ENCODE assay signal across 1 cellular context in genomic region chr2:172233947-172234715, GRCh38.
TF ChIP-seq lines count a peak whose summit lies in the region.

No MANE protein-coding gene starts in this region.

TF ChIP-seq in IMR-90, 13 proteins besides CTCF, POLR2A, EP300 and RAD21 (continued from another document):
- TF ChIP-seq ELK1 (IDR thresholded peaks at IDR 0.05; ENCODE audit: borderline replicate concordance, low read depth, low read length), result no peak
